8 cellular contexts compared by ENCODE assay signal in the genomic region with DNA sequence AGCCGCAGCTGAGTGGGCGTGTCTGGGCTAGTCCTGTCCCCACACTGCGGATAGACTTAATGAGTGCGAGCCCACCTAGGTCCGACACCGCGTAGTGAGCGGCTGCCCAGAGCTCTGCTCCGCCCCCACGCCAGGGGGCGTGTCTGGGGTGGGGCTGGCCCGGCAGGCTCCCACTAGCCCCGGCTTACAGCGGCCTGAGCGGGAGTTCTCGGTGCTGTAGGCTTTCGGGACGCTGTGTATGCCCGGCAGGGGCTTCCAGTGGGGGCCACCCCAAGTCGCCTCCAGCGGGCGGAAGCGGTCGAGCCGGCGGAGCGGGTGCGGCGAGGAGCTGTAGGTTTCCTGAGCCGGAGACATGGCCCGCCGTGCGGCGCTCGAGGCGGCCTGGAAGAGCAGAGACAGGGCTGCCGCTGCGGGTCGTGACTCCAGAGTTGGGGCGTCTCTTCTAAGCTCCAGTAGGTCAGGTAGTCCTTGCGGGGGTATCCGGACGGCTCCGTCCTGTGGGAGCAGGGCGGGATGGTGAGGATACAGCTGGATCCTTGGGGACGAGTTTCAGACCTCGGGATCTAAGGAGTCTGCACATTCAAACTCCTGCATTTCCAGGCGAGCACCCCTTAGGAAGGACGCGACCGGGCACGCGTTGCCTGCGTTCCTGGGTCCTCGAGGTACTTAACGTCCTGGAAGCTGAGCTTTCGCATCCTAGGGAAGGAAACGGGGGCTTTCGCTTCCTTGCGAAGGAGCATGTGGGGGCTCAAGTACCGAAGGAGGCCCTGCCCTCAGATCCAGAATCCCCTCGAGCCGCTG. TPM values are rescaled to one million over a fixed set of nuclear protein-coding genes. Genes with fewer than 3 reads are reported as not detected.
DNase-seq lines count a peak whose midpoint lies in the region; ATAC-seq, FAIRE-seq and TF ChIP-seq lines count a peak whose summit lies in the region.

No MANE protein-coding gene starts in this region.

- H3K4me1 ChIP-seq in PC-3 (ENCODE audit: insufficient read depth, low read length) (peaks cover 4% of the 10 kb centered on the region; the same call in 1 of the 2 replicates), neutrophil (ENCODE audit: control insufficient read depth in 1 of 2, insufficient read depth in 1 of 2, low read depth in 1 of 2, low read length in 1 of 2) (peaks cover 18 to 21% of the 10 kb centered on the region in 2 experiments), vagina (peaks cover 22% of the 10 kb centered on the region)

- POLR2A ChIA-PET in PC-3 (lab: Charles Lee; ENCODE audit: unreplicated experiment) = interaction anchor here (0.6 to 0.7 kb wide), 2 partner anchors 19 to 42 kb away, joined by 3 read pairs; no protein-coding TSS in a partner anchor

- CTCF ChIA-PET in PC-3 (lab: Charles Lee) = interaction anchor here (0.7 kb wide), 1 partner anchor 63 kb away, joined by 3 read pairs; the partner anchor contains the start of gene RUVBL2

- peak; percentile 39 for DNase-seq in A172 (ENCODE audit: low spot score)
- peak; percentile 84 for DNase-seq in GM12891 (ENCODE audit: insufficient read length, low spot score)
- DNase-seq in PC-3 = peak; percentile 52
- peak; percentile 85 for DNase-seq in activated effector memory CD4-positive, alpha-beta T cell treated with anti-CD3 and anti-CD28 coated beads, Interleukin-2, amount 50 U/mL, for 16 hours
- peak; percentile 68 to 79 for DNase-seq in frontal cortex (ENCODE audit: low spot score in 2 of 2)
- DNase-seq in vagina (ENCODE audit: extremely low spot score in 2 of 2) = no peak
- no peak for DNase-seq in KG1 (lab: John Stamatoyannopoulos, UW)

- H3K9me3 ChIP-seq in PC-3 (ENCODE audit: low read length) (no peaks in the 10 kb centered on the region), neutrophil (no peaks in the 10 kb centered on the region), vagina (no peaks in the 10 kb centered on the region)

- peak; percentile 18; the same call in 1 of the 2 replicates for TF ChIP-seq CTCF in PC-3 (conservative IDR thresholded peaks at IDR 0.05; ENCODE audit: low read depth, low read length)
- TF ChIP-seq CTCF in neutrophil (IDR thresholded peaks at IDR 0.05) = no peak
- TF ChIP-seq CTCF in vagina (IDR thresholded peaks at IDR 0.05) = peak in 1 of 3 experiments; percentile 41

- peak; percentile 89 for ATAC-seq in PC-3

- no peaks in the 10 kb centered on the region for H4K20me1 ChIP-seq in PC-3 (ENCODE audit: low read length)

- no peaks in the 10 kb centered on the region for H3K9me2 ChIP-seq in PC-3 (replicated peaks; ENCODE audit: low read length)

- intact Hi-C loops in PC-3 (cut with micrococcal nuclease) = no loop called here
- intact Hi-C loops in vagina (cut with DNase I) = no loop called here

- H3K9ac ChIP-seq in PC-3 (ENCODE audit: low read length) = 0 out of 2 replicates have a peak overlapping the region, but pooled peaks have one; percentile 12

- H3K27ac ChIP-seq in PC-3 (ENCODE audit: low read length) (no peak overlapping the region), neutrophil (no peak overlapping the region), vagina (peak overlapping the region; percentile 15)

- H3K79me2 ChIP-seq in PC-3 (ENCODE audit: low read length) = no peaks in the 10 kb centered on the region

- peak overlapping the region; percentile 96 for H3K4me2 ChIP-seq in PC-3 (ENCODE audit: low read length)

- TSS peak; percentile 45 for BruUV-seq in PC-3 (replicated peaks; lab: Mats Ljungman, UMichigan)

- FAIRE-seq in GM12891 (lab: Jason Lieb, UNC) = peak; percentile 62
- no peak for FAIRE-seq in frontal cortex (lab: Jason Lieb, UNC)

- H3F3A ChIP-seq in PC-3 (ENCODE audit: low read length, unreplicated experiment) = no peaks in the 10 kb centered on the region

- no peak for TF ChIP-seq POLR2A in GM12891 (IDR thresholded peaks at IDR 0.05; ENCODE audit: low read depth, low read length)
- no peak for TF ChIP-seq POLR2A in vagina (IDR thresholded peaks at IDR 0.05)

- H3K36me3 ChIP-seq in PC-3 (ENCODE audit: low read depth, low read length) (no peaks in the 10 kb centered on the region), neutrophil (no peaks in the 10 kb centered on the region), vagina (no peaks in the 10 kb centered on the region)

- peak overlapping the region; percentile 85 for H2AFZ ChIP-seq in PC-3 (ENCODE audit: low read length)

- no peaks in the 10 kb centered on the region for H3K27me3 ChIP-seq in PC-3 (ENCODE audit: low read length)
- H3K27me3 ChIP-seq in neutrophil = peaks cover 71% of the 10 kb centered on the region
- H3K27me3 ChIP-seq in vagina = no peaks in the 10 kb centered on the region

- peak overlapping the region; percentile 71 for H3K4me3 ChIP-seq in PC-3 (ENCODE audit: low read length)
- H3K4me3 ChIP-seq in neutrophil (ENCODE audit: low read depth in 1 of 2, low read length in 1 of 2) = peak overlapping the region; percentile 32 to 62
- peak overlapping the region; percentile 47 to 48 for H3K4me3 ChIP-seq in vagina

TF ChIP-seq in GM12891, 5 proteins besides CTCF, POLR2A, EP300 and RAD21:
- TF ChIP-seq POU2F2 (IDR thresholded peaks at IDR 0.05; ENCODE audit: low read depth, low read length) (no peak), TAF1 (IDR thresholded peaks at IDR 0.05; ENCODE audit: low read depth, low read length) (no peak), PAX5 (IDR thresholded peaks at IDR 0.05; ENCODE audit: insufficient read depth, low read length, severe bottlenecking) (no peak), POLR2AphosphoS5 (IDR thresholded peaks at IDR 0.05; ENCODE audit: low read depth, low read length) (no peak), SPI1 (IDR thresholded peaks at IDR 0.05; ENCODE audit: low read depth, low read length) (no peak)

RNA-seq across cellular contexts. Expression of gene CGB7, which starts 1.2 kb away (rescaled TPM):
- 0.43 and 1.4 TPM in 2 replicates for total RNA-seq in A172 (2014; rRNA removed; shearing (Covaris generic))
- not detected for polyA plus RNA-seq in GM12891 (2012; ENCODE audit: low read depth, missing spikeins)
- total RNA-seq in PC-3 (2014; rRNA removed) (0.04 and 0.63 TPM in 2 replicates), frontal cortex (not detected), vagina (0.98 TPM)

RNA-seq across cellular contexts. Expression of gene CGB8, which starts 7.4 kb away (rescaled TPM):
- total RNA-seq in A172 (2014; rRNA removed; shearing (Covaris generic)) = 4.7 and 8.8 TPM in 2 replicates
- polyA plus RNA-seq in GM12891 (2012; ENCODE audit: low read depth, missing spikeins) = not detected
- total RNA-seq in PC-3 (2014; rRNA removed) = 1.2 and 2.2 TPM in 2 replicates
- total RNA-seq in frontal cortex = not detected
- total RNA-seq in vagina = not detected

RNA-seq across cellular contexts. Expression of gene NTF4, which starts 8.3 kb away (rescaled TPM):
- not detected in 2 replicates for total RNA-seq in A172 (2014; rRNA removed; shearing (Covaris generic))
- polyA plus RNA-seq in GM12891 (2012; ENCODE audit: low read depth, missing spikeins) = not detected
- total RNA-seq in PC-3 (2014; rRNA removed) (0.18 and 1.6 TPM in 2 replicates), frontal cortex (not detected), vagina (6.1 TPM)

RNA-seq across cellular contexts. Expression of gene CGB5, which starts 12.7 kb away (rescaled TPM):
- 1.3 and 3.4 TPM in 2 replicates for total RNA-seq in A172 (2014; rRNA removed; shearing (Covaris generic))
- polyA plus RNA-seq in GM12891 (2012; ENCODE audit: low read depth, missing spikeins) = not detected
- total RNA-seq in PC-3 (2014; rRNA removed) (0.52 TPM in 1 of 2 replicates, not detected in the other), frontal cortex (not detected), vagina (not detected)

RNA-seq across cellular contexts. Expression of gene KCNA7, which starts 16.2 kb away (rescaled TPM):
- not detected in 2 replicates for total RNA-seq in A172 (2014; rRNA removed; shearing (Covaris generic))
- not detected for polyA plus RNA-seq in GM12891 (2012; ENCODE audit: low read depth, missing spikeins)
- total RNA-seq in PC-3 (2014; rRNA removed) (not detected in 2 replicates), frontal cortex (not detected), vagina (not detected)

Comparison
In these comparisons a context has a peak if more than half of its experiments do, and no peak if none do; other contexts are left out.
1. DNase-seq: peak in A172 (single experiment), GM12891 (single experiment), PC-3 (single experiment), activated effector memory CD4-positive, alpha-beta T cell treated with anti-CD3 and anti-CD28 coated beads, Interleukin-2, amount 50 U/mL, for 16 hours (single experiment) and frontal cortex (2 of 2); none in vagina (0 of 2) and KG1 (single experiment).
2. Peak in every context shown above with its lines, with median percentiles within 50 percentile points of each other: H3K4me3 ChIP-seq.